Comparison of ENCODE assay signal across 20 cellular contexts in the genomic region with DNA sequence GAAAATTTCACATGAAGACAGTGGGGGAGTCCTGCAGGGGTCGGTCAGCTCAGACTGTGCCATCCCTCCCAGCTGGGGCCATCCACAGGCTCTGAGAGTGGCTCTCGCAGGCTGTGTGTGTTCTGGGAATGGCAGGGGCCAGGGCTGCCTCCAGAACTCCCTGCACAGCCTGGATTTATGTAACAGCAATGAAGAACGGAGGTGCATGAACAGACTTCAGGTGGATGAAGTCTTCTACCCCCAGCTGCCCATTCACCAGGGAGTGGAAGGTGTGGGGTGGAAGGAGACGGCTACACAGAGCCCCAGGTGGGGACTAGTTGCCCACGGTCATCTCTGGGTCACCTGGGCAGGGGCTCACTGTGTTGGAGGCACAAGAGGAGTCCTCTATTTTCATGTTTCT. TPM values are rescaled to one million over a fixed set of nuclear protein-coding genes. Genes with fewer than 3 reads are reported as not detected.
DNase-seq lines count a peak whose midpoint lies in the region; TF ChIP-seq lines count a peak whose summit lies in the region.
"Had no signal": no experiment of that assay in that cellular context is flagged by ENCODE, and none has a peak within 500 bp of the region (broad histone marks: within the 10 kb centered on the region; RNA-seq: fewer than 3 reads in every experiment).

No MANE protein-coding gene starts in this region.

- H3K36me3 Mint-ChIP-seq in T-helper 2 cell treated with Interferon-gamma antibody and Interleukin-4, amounts not matched to agents 5 μg/mL and 100 μg/mL, for 36 hours (ENCODE audit: low read depth) = no peaks in the 10 kb centered on the region

- TF ChIP-seq CTCF in right atrium auricular region (IDR thresholded peaks at IDR 0.05) = no peak
- no peak for TF ChIP-seq CTCF in left ventricle myocardium inferior (IDR thresholded peaks at IDR 0.05; ENCODE audit: borderline replicate concordance)
- TF ChIP-seq CTCF in dorsolateral prefrontal cortex (IDR thresholded peaks at IDR 0.05 in 54 of 56, conservative IDR thresholded peaks at IDR 0.05 in 2 of 56; ENCODE audit: low read depth in 1 of 56, partially characterized antibody in 56 of 56) = no peak
- TF ChIP-seq CTCF in vagina (IDR thresholded peaks at IDR 0.05) = no peak

- no peak overlapping the region for H3K27ac ChIP-seq in right atrium auricular region
- no peak overlapping the region for H3K27ac ChIP-seq in left ventricle myocardium inferior (replicated peaks)
- peak overlapping the region in 40 of 59 donors; percentile 2 to 83 (median 61) for H3K27ac ChIP-seq in dorsolateral prefrontal cortex
- H3K27ac ChIP-seq in vagina = no peak overlapping the region

- H3K4me1 ChIP-seq in right atrium auricular region (no peaks in the 10 kb centered on the region), left ventricle myocardium inferior (no peaks in the 10 kb centered on the region), vagina (no peaks in the 10 kb centered on the region)
- H3K4me1 ChIP-seq: HAP-1 had no signal

- peaks cover 0 to 6% of the 10 kb centered on the region in 2 donors for H3K9me3 ChIP-seq in right atrium auricular region
- H3K9me3 ChIP-seq in left ventricle myocardium inferior (replicated peaks) = peaks cover 27% of the 10 kb centered on the region
- peaks cover 3% of the 10 kb centered on the region for H3K9me3 ChIP-seq in vagina
- H3K9me3 ChIP-seq: HAP-1, MG63 had no signal

- peaks cover 2% of the 10 kb centered on the region for H3K4me1 Mint-ChIP-seq in T-helper 2 cell treated with Interferon-gamma antibody and Interleukin-4, amounts not matched to agents 5 μg/mL and 100 μg/mL, for 36 hours (ENCODE audit: low read depth)

- no peak overlapping the region for H3K27ac Mint-ChIP-seq in T-helper 2 cell treated with Interferon-gamma antibody and Interleukin-4, amounts not matched to agents 5 μg/mL and 100 μg/mL, for 36 hours

- peaks cover 13% of the 10 kb centered on the region for H3K9me3 Mint-ChIP-seq in T-helper 2 cell treated with Interferon-gamma antibody and Interleukin-4, amounts not matched to agents 5 μg/mL and 100 μg/mL, for 36 hours

- no peak for TF ChIP-seq POLR2A in vagina (IDR thresholded peaks at IDR 0.05)

- H3K27me3 Mint-ChIP-seq in T-helper 2 cell treated with Interferon-gamma antibody and Interleukin-4, amounts not matched to agents 5 μg/mL and 100 μg/mL, for 36 hours (ENCODE audit: low read depth) = peaks cover 19% of the 10 kb centered on the region

- no peak overlapping the region for H3K4me3 Mint-ChIP-seq in T-helper 2 cell treated with Interferon-gamma antibody and Interleukin-4, amounts not matched to agents 5 μg/mL and 100 μg/mL, for 36 hours

- DNase-seq in right atrium auricular region (ENCODE audit: low spot score) (peak; percentile 43), left ventricle myocardium inferior (no peak), dorsolateral prefrontal cortex (peak in 1 of 10 donors; percentile 8), mucosa of gallbladder (ENCODE audit: low spot score) (peak; percentile 6), vagina (ENCODE audit: extremely low spot score in 2 of 2) (peak; percentile 67 to 74), DMS79 (lab: John Stamatoyannopoulos, UW) (no peak), D341Med (ENCODE audit: low spot score) (no peak)
- DNase-seq in T-helper 2 cell treated with Interferon-gamma antibody and Interleukin-4, amounts not matched to agents 5 μg/mL and 100 μg/mL, for 36 hours (ENCODE audit: low spot score) = no peak
- DNase-seq: C1 segment of cervical spinal cord, Kasumi-1, MG63, NCI-H1048, NCI-H1436 treated with DMSO at 0.1 percent for 48 hours, NCI-H2029 treated with DMSO at 0.1 percent for 48 hours, NCI-H2171, NCI-H526, PC-3, RPMI8226, SIG-M5 had no signal

- H3K36me3 ChIP-seq in right atrium auricular region (no peaks in the 10 kb centered on the region), left ventricle myocardium inferior (no peaks in the 10 kb centered on the region), vagina (no peaks in the 10 kb centered on the region)
- H3K36me3 ChIP-seq: HAP-1, MG63 had no signal

- H3K4me3 ChIP-seq in right atrium auricular region (no peak overlapping the region), left ventricle myocardium inferior (no peak overlapping the region), dorsolateral prefrontal cortex (no peak overlapping the region), vagina (no peak overlapping the region)
- H3K4me3 ChIP-seq: HAP-1, MG63 had no signal

- intact Hi-C loops in left ventricle myocardium inferior (cut with micrococcal nuclease) (no loop called here), dorsolateral prefrontal cortex (cut with DNase I) (no loop called here), vagina (cut with DNase I) (no loop called here)

- H3K27me3 ChIP-seq in right atrium auricular region = no peaks in the 10 kb centered on the region
- peaks cover 26% of the 10 kb centered on the region for H3K27me3 ChIP-seq in left ventricle myocardium inferior (ENCODE audit: low read depth)
- H3K27me3 ChIP-seq in dorsolateral prefrontal cortex = no peaks in the 10 kb centered on the region
- no peaks in the 10 kb centered on the region for H3K27me3 ChIP-seq in vagina
- H3K27me3 ChIP-seq: MG63 had no signal

RNA-seq across cellular contexts. Expression of a gene that starts 56.1 kb away (rescaled TPM):
- 10 to 100 TPM in 1 of 2 donors, 1 to 10 TPM in 1; 8.1 to 20.1 TPM for total RNA-seq in right atrium auricular region
- total RNA-seq in left ventricle myocardium inferior = 23.9 TPM
- total RNA-seq in dorsolateral prefrontal cortex = 100 to 1,000 TPM in 51 of 120 experiments, 10 to 100 TPM in 69; 57.4 to 167 (median 97.8) TPM
- 103 TPM for total RNA-seq in mucosa of gallbladder
- 76.6 TPM for total RNA-seq in vagina

Comparison
In these comparisons a context has a peak if more than half of its experiments do, and no peak if none do; other contexts are left out.
1. DNase-seq: peak in right atrium auricular region (single experiment), mucosa of gallbladder (single experiment) and vagina (2 of 2); none in left ventricle myocardium inferior (single experiment), DMS79 (single experiment), T-helper 2 cell treated with Interferon-gamma antibody and Interleukin-4, amounts not matched to agents 5 μg/mL and 100 μg/mL, for 36 hours (single experiment) and D341Med (single experiment).
2. H3K27ac ChIP-seq: peak in dorsolateral prefrontal cortex (40 of 59); none in right atrium auricular region (0 of 2), left ventricle myocardium inferior (single experiment) and vagina (single experiment).